ENCODE assay signal across 18 cellular contexts in the genomic region with DNA sequence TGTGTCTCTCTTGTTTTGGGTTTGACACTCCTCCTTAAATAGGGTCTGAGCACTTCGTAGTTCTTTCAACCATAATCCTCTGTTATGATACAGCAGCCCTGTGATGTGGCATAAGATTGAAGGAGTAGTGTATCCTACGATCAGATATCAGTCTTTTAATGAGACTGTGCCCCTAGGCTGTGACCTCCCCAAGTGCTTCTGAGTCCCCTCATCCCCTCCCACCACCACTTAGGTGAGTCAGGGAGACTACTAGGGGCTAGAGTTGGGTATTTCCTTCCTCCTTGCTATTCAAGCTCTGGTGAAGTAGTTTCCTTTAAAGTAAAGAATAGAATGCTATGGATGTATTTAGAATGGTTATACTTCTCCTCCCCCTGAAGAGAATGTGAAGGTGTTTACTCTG.
DNase-seq lines count a peak whose midpoint lies in the region; ATAC-seq lines count a peak whose summit lies in the region.
"Had no signal": no experiment of that assay in that cellular context is flagged by ENCODE, and none has a peak within 500 bp of the region (broad histone marks: within the 10 kb centered on the region; RNA-seq: fewer than 3 reads in every experiment).

No MANE protein-coding gene starts in this region.

- ATAC-seq in GM18498 (IDR thresholded peaks at IDR 0.05; ENCODE audit: unreplicated experiment), result no peak
- ATAC-seq: GM12878, GM23338, HCT116 had no signal

- DNase-seq in ELF-1 (ENCODE audit: low read depth, low spot score) (peak; percentile 6), M059J (ENCODE audit: low read depth) (peak; percentile 12), islet precursor cell (peak; percentile 92), T-helper 9 cell (no peak), NCI-H2171 (lab: John Stamatoyannopoulos, UW) (no peak)
- DNase-seq: C1 segment of cervical spinal cord; Calu3; CD4-positive, alpha-beta memory T cell; COR-L47; DMS53; DMS79 treated with DMSO at 0.1 percent for 48 hours; GDM1; H9; HFFc6 had no signal

Comparison
In these comparisons a context has a peak if more than half of its experiments do, and no peak if none do; other contexts are left out.
1. DNase-seq: peak in ELF-1 (single experiment), M059J (single experiment) and islet precursor cell (single experiment); none in T-helper 9 cell (single experiment) and NCI-H2171 (single experiment).